In genomic region chr14:34496007-34496678, GRCh38 we compare ENCODE assay signal across 11 cellular contexts. TPM values are rescaled to one million over a fixed set of nuclear protein-coding genes. Genes with fewer than 3 reads are reported as not detected.
A peak's percentile ranks its signal among the peaks of the same experiment; 100 is the strongest.
DNase-seq lines count a peak whose midpoint lies in the region; TF ChIP-seq lines count a peak whose summit lies in the region.
"Had no signal": no experiment of that assay in that cellular context is flagged by ENCODE, and none has a peak within 500 bp of the region (broad histone marks: within the 10 kb centered on the region; RNA-seq: fewer than 3 reads in every experiment).

No MANE protein-coding gene starts in this region.

- H3K36me3 ChIP-seq in Peyer's patch: no peaks in the 10 kb centered on the region
- H3K36me3 ChIP-seq in esophagus muscularis mucosa: no peaks in the 10 kb centered on the region
- H3K36me3 ChIP-seq in mucosa of rectum (ENCODE audit: control insufficient read depth in 2 of 2, insufficient read depth in 2 of 2, low read length in 2 of 2): no peaks in the 10 kb centered on the region
- H3K36me3 ChIP-seq in thyroid gland: no peaks in the 10 kb centered on the region

- TF ChIP-seq CTCF in Peyer's patch (IDR thresholded peaks at IDR 0.05) (no peak), esophagus muscularis mucosa (IDR thresholded peaks at IDR 0.05) (no peak), thyroid gland (IDR thresholded peaks at IDR 0.05) (no peak)

- WGBS in esophagus muscularis mucosa: 92% methylated on average over 9 of the region's 11 CpGs
- 84 to 95% methylated on average over 11 of the region's 11 CpGs for WGBS in thyroid gland, 2 donors

- intact Hi-C loops in esophagus muscularis mucosa (cut with DNase I): loop anchor here (2.0 to 10.0 kb wide), 2 partner anchors 33 to 131 kb away; partner anchors contain the start of gene SPTSSA
- intact Hi-C loops in thyroid gland (cut with DNase I): no loop called here

- no peak overlapping the region for H3K4me3 ChIP-seq in Peyer's patch
- H3K4me3 ChIP-seq in esophagus muscularis mucosa: no peak overlapping the region
- no peak overlapping the region for H3K4me3 ChIP-seq in mucosa of rectum (ENCODE audit: low read length in 2 of 2)
- H3K4me3 ChIP-seq in thyroid gland (replicated peaks in 1 of 3): no peak overlapping the region

- H3K27ac ChIP-seq in Peyer's patch (peak overlapping the region in 3 of 4 donors; percentile 59 to 85 (median 79)), esophagus muscularis mucosa (replicated peaks in 1 of 4) (peak overlapping the region; percentile 78 to 89 (median 84)), mucosa of rectum (ENCODE audit: low read depth in 2 of 2, low read length in 2 of 2) (peak overlapping the region; percentile 75 to 82), thyroid gland (peak overlapping the region in 2 of 3 donors; percentile 41 to 51)

- H3K4me1 ChIP-seq in Peyer's patch: peaks cover 0 to 30% (median 3%) of the 10 kb centered on the region in 4 donors
- peaks cover 4 to 24% (median 21%) of the 10 kb centered on the region in 4 donors for H3K4me1 ChIP-seq in esophagus muscularis mucosa
- H3K4me1 ChIP-seq in mucosa of rectum (ENCODE audit: control insufficient read depth in 2 of 2, insufficient read depth in 2 of 2, low read length in 2 of 2): peaks cover 10 to 19% of the 10 kb centered on the region in 2 donors
- H3K4me1 ChIP-seq in thyroid gland: peaks cover 0 to 15% of the 10 kb centered on the region in 2 donors

- no peak for TF ChIP-seq EP300 in esophagus muscularis mucosa (IDR thresholded peaks at IDR 0.05)

- TF ChIP-seq POLR2A in Peyer's patch (IDR thresholded peaks at IDR 0.05) (no peak), esophagus muscularis mucosa (IDR thresholded peaks at IDR 0.05; ENCODE audit: low read depth) (no peak), thyroid gland (IDR thresholded peaks at IDR 0.05) (no peak)

- H3K27me3 ChIP-seq in Peyer's patch (no peaks in the 10 kb centered on the region), esophagus muscularis mucosa (no peaks in the 10 kb centered on the region), mucosa of rectum (ENCODE audit: control insufficient read depth in 2 of 2, insufficient read depth in 2 of 2, low read length in 2 of 2) (no peaks in the 10 kb centered on the region), thyroid gland (no peaks in the 10 kb centered on the region)

- DNase-seq in Peyer's patch (peak in 1 of 3 donors; percentile 15), esophagus muscularis mucosa (ENCODE audit: extremely low spot score) (no peak), thyroid gland (no peak), SKM-1 (lab: John Stamatoyannopoulos, UW; ENCODE audit: unreplicated experiment) (no peak), AML-193 (lab: John Stamatoyannopoulos, UW) (no peak), GM03348 (ENCODE audit: low spot score) (no peak), NCI-H2081 (lab: John Stamatoyannopoulos, UW) (no peak)
- DNase-seq: activated CD4-positive, alpha-beta T cell treated with anti-CD3 and anti-CD28 coated beads, Interleukin-2, amount 50 U/mL, for 4 hours; activated naive CD8-positive, alpha-beta T cell treated with anti-CD3 and anti-CD28 coated beads, Interleukin-2, amount 50 U/mL, for 24 hours; NCI-H1694 had no signal

- H3K9me3 ChIP-seq in Peyer's patch: no peaks in the 10 kb centered on the region
- H3K9me3 ChIP-seq in esophagus muscularis mucosa: no peaks in the 10 kb centered on the region
- no peaks in the 10 kb centered on the region for H3K9me3 ChIP-seq in mucosa of rectum (ENCODE audit: control insufficient read depth in 2 of 2, low read length in 2 of 2)
- no peaks in the 10 kb centered on the region for H3K9me3 ChIP-seq in thyroid gland

- no peak overlapping the region for H3K9ac ChIP-seq in mucosa of rectum (ENCODE audit: low read depth in 1 of 2, low read length in 2 of 2)

RNA-seq across cellular contexts. Expression of gene SPTSSA, which starts 34.1 kb away (rescaled TPM):
- total RNA-seq in Peyer's patch: 10 to 100 TPM; 17.0 to 31.4 (median 21.7) TPM
- total RNA-seq in esophagus muscularis mucosa: 10 to 100 TPM; 21.2 to 26.2 (median 22.1) TPM
- 10 to 100 TPM; 25.9 to 30.6 (median 28.5) TPM for total RNA-seq in thyroid gland

RNA-seq across cellular contexts. Expression of gene EAPP, which starts 43.4 kb away (rescaled TPM):
- 10 to 100 TPM; 27.2 to 52.0 (median 45.3) TPM for total RNA-seq in Peyer's patch
- 10 to 100 TPM; 24.1 to 33.8 (median 30.4) TPM for total RNA-seq in esophagus muscularis mucosa
- 10 to 100 TPM; 45.2 to 68.7 (median 57.6) TPM for total RNA-seq in thyroid gland
